In the genomic region with DNA sequence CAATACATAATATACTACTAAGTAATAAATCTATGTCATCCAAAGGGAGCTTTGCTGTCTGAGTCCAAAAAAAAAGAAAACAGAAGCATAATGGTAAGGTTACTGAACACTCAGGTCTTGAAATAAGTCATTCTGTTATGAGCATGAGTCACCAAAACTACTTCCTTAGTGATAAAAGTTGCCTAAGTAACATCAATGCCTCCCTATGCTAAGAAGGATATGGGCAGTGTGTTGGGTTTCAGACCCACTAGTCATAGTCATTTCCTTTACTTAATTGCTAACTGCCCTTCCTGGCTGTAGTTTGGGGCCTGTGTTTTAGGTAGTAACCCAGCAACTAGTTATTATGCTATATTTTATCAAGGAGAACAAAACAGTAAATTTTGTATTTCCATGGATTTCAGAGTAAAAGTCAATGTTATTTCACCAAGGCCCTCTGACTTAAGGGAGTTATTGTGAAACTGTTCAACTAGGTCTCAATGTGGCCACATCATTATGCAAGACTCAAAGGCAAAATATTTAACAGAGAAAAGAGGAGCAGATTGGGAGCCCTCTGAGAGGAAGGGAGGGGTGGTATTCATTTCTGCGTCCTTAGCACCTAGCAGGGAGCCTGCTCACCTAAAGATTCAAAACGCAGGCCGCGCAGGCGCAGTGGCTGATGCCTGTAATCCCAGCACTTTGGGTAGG, we compare ENCODE assay signal across 8 cellular contexts. TPM values are rescaled to one million over a fixed set of nuclear protein-coding genes. Genes with fewer than 3 reads are reported as not detected.
DNase-seq lines count a peak whose midpoint lies in the region; FAIRE-seq and TF ChIP-seq lines count a peak whose summit lies in the region.

No MANE protein-coding gene starts in this region.

- no peaks in the 10 kb centered on the region for H3K27me3 ChIP-seq in MG63
- H3K27me3 ChIP-seq in ascending aorta, result no peaks in the 10 kb centered on the region
- H3K27me3 ChIP-seq in kidney epithelial cell (ENCODE audit: control insufficient read depth, insufficient read depth, low read length), result no peaks in the 10 kb centered on the region
- no peaks in the 10 kb centered on the region for H3K27me3 ChIP-seq in transverse colon

- in situ Hi-C loops in transverse colon (cut with MboI; ENCODE audit: low pct_ligation_motif_present in 1 of 4, low pct_unique_long_range_greater_than_20kb in 1 of 4, low sequenced_read_pairs in 3 of 4), result no loop called here

- H3K27ac ChIP-seq in ascending aorta (peak overlapping the region; percentile 89 to 93), transverse colon (peak overlapping the region; percentile 63 to 82 (median 68))

- intact Hi-C loops in ascending aorta (cut with DNase I) (loop anchor here (5.0 kb wide), 1 partner anchor 64 kb away; no protein-coding TSS in a partner anchor), transverse colon (cut with DNase I; ENCODE audit: low total_unique reads) (no loop called here)

- H3K4me3 ChIP-seq in MG63 (no peak overlapping the region), ascending aorta (peak overlapping the region in 1 of 2 donors; percentile 20), kidney epithelial cell (ENCODE audit: low read depth, low read length) (no peak overlapping the region), transverse colon (no peak overlapping the region)

- no peak for TF ChIP-seq EP300 in transverse colon (IDR thresholded peaks at IDR 0.05; ENCODE audit: low read depth)

- H3K9me3 ChIP-seq in MG63, result no peaks in the 10 kb centered on the region
- H3K9me3 ChIP-seq in ascending aorta, result no peaks in the 10 kb centered on the region
- no peaks in the 10 kb centered on the region for H3K9me3 ChIP-seq in transverse colon

- no peak for TF ChIP-seq CTCF in ascending aorta (IDR thresholded peaks at IDR 0.05)
- TF ChIP-seq CTCF in kidney epithelial cell (IDR thresholded peaks at IDR 0.05; ENCODE audit: insufficient read depth, low read length, poor library complexity, severe bottlenecking), result no peak
- TF ChIP-seq CTCF in transverse colon (IDR thresholded peaks at IDR 0.05), result no peak

- DNase-seq in GM18507 (ENCODE audit: extremely low spot score, insufficient read length, low read depth) (no peak), HCEC 1CT (peak; percentile 99), MG63 (peak; percentile 63), ascending aorta (ENCODE audit: low spot score in 2 of 2) (peak; percentile 32 to 81), kidney epithelial cell (ENCODE audit: low read depth) (peak; percentile 100), transverse colon (no peak), activated gamma-delta T cell (lab: John Stamatoyannopoulos, UW) (no peak), NCI-H128 (lab: John Stamatoyannopoulos, UW; ENCODE audit: unreplicated experiment) (no peak)

- 89 to 100% methylated on average over 1 to 5 of the region's 5 CpGs for WGBS in transverse colon (ENCODE audit: low coverage in 1 of 2), 2 donors

- H3K4me1 ChIP-seq in ascending aorta (peaks cover 6 to 50% of the 10 kb centered on the region in 2 donors), transverse colon (peaks cover 0 to 25% (median 5%) of the 10 kb centered on the region in 4 donors)

- H3K36me3 ChIP-seq in MG63 (no peaks in the 10 kb centered on the region), ascending aorta (no peaks in the 10 kb centered on the region), kidney epithelial cell (ENCODE audit: control insufficient read depth, insufficient read depth, low read length) (no peaks in the 10 kb centered on the region), transverse colon (no peaks in the 10 kb centered on the region)

- FAIRE-seq in GM18507 (lab: Jason Lieb, UNC), result peak; percentile 94

- no peak for TF ChIP-seq POLR2A in transverse colon (IDR thresholded peaks at IDR 0.05)

RNA-seq across cellular contexts. Expression of a gene that starts 11.7 kb away (rescaled TPM):
- 6,535 and 7,091 TPM in 2 replicates for total RNA-seq in MG63 (2014; rRNA removed; shearing (Covaris generic); ENCODE audit: low replicate concordance)
- total RNA-seq in ascending aorta, result 6,230 TPM
- 5,277 and 5,556 TPM in 2 replicates for total RNA-seq in kidney epithelial cell
- total RNA-seq in transverse colon, result 1,000 to 10,000 TPM in 1 of 4 donors, 100 to 1,000 TPM in 3; 345 to 1,157 (median 686) TPM

RNA-seq across cellular contexts. Expression of a gene that starts 14.9 kb away (rescaled TPM):
- 3.3 and 13.1 TPM in 2 replicates for total RNA-seq in MG63 (2014; rRNA removed; shearing (Covaris generic); ENCODE audit: low replicate concordance)
- total RNA-seq in ascending aorta, result 5.7 TPM
- total RNA-seq in kidney epithelial cell, result 6.3 and 7.4 TPM in 2 replicates
- total RNA-seq in transverse colon, result 1 to 10 TPM; 3.7 to 9.7 (median 7.9) TPM

Comparison
In these comparisons a context has a peak if more than half of its experiments do, and no peak if none do; other contexts are left out.
1. DNase-seq: peak in HCEC 1CT (single experiment), MG63 (single experiment), ascending aorta (2 of 2) and kidney epithelial cell (single experiment); none in GM18507 (single experiment), transverse colon (single experiment), activated gamma-delta T cell (single experiment) and NCI-H128 (single experiment).